In genomic region chr4:38166082-38166481, GRCh38 we compare ENCODE assay signal across 17 cellular contexts.
DNase-seq lines count a peak whose midpoint lies in the region; ATAC-seq, FAIRE-seq and TF ChIP-seq lines count a peak whose summit lies in the region.
"Had no signal": no experiment of that assay in that cellular context is flagged by ENCODE, and none has a peak within 500 bp of the region (broad histone marks: within the 10 kb centered on the region; RNA-seq: fewer than 3 reads in every experiment).

No MANE protein-coding gene starts in this region.

- H3K27me3 ChIP-seq in GM23338 (ENCODE audit: insufficient read depth) (no peaks in the 10 kb centered on the region), K562 (ENCODE audit: control insufficient read depth in 2 of 2, insufficient read depth in 2 of 2, low read length in 2 of 2) (peaks cover 3 to 6% of the 10 kb centered on the region in 2 experiments; a peak in 1 of 5 replicates)
- H3K27me3 ChIP-seq: BLaER1, esophagus muscularis mucosa had no signal

- no peak for FAIRE-seq in K562 (lab: Jason Lieb, UNC)

- H3K27ac Mint-ChIP-seq in GM23338, result no peak overlapping the region
- H3K27ac Mint-ChIP-seq: activated naive CD8-positive, alpha-beta T cell treated with anti-CD3 and anti-CD28 coated beads, Interleukin-2, amount 10 ng/mL, durations not matched to agents 7 days and 5 days; HFFc6; memory B cell had no signal

- H3K27ac ChIP-seq in GM23338 (ENCODE audit: low read depth) (no peak overlapping the region), K562 (ENCODE audit: extremely low read depth, low read depth, low read length) (no peak overlapping the region)
- H3K27ac ChIP-seq: BLaER1, esophagus muscularis mucosa had no signal

- H3K4me2 ChIP-seq in GM23338 (no peak overlapping the region), K562 (ENCODE audit: insufficient read depth, low read length) (no peak overlapping the region)

- peak; percentile 11 to 54; a peak in 2 of 4 replicates for TF ChIP-seq RAD21 in K562 (CRISPR knock-in tag; conservative IDR thresholded peaks at IDR 0.05 in 1 of 2, IDR thresholded peaks at IDR 0.05 in 1 of 2)

- TF ChIP-seq POLR2A in K562 (conservative IDR thresholded peaks at IDR 0.05), result no peak

- H3K9ac ChIP-seq in K562 (ENCODE audit: insufficient read depth in 1 of 2, low read depth in 2 of 2, low read length in 2 of 2), result no peak overlapping the region
- H3K9ac ChIP-seq: BLaER1 had no signal

- CTCF ChIA-PET in K562 (lab: Yijun Ruan, JAX; ENCODE audit: low intra/inter-chr PET ratio), result no interaction called here

- no peak overlapping the region for H2AFZ ChIP-seq in GM23338
- no peak overlapping the region for H2AFZ ChIP-seq in K562 (ENCODE audit: low read depth, low read length)

- no peaks in the 10 kb centered on the region for H3K9me2 ChIP-seq in GM23338 (ENCODE audit: insufficient read depth)

- no peaks in the 10 kb centered on the region for H3F3A ChIP-seq in GM23338 (replicated peaks; ENCODE audit: low read depth)

- H3K9me1 ChIP-seq in K562 (ENCODE audit: control insufficient read depth, insufficient read depth, low read length), result no peaks in the 10 kb centered on the region

- no TSS peak for BruUV-seq in K562 (replicated peaks; lab: Mats Ljungman, UMichigan)

- H3K4me3 ChIP-seq in GM23338, result no peak overlapping the region
- no peak overlapping the region for H3K4me3 ChIP-seq in K562
- H3K4me3 ChIP-seq in foreskin fibroblast (ENCODE audit: low read depth in 1 of 2, low read length in 2 of 2), result no peak overlapping the region
- H3K4me3 ChIP-seq: BLaER1, esophagus muscularis mucosa had no signal

- intact Hi-C loops in K562 (cut with micrococcal nuclease), result loop anchor here (10.0 kb wide), 1 partner anchor 361 kb away; no protein-coding TSS in a partner anchor
- intact Hi-C loops in Right ventricle myocardium inferior (cut with DNase I), result no loop called here

- H4K20me1 ChIP-seq in GM23338 (replicated peaks; ENCODE audit: insufficient read depth) (no peaks in the 10 kb centered on the region), K562 (replicated peaks; ENCODE audit: control insufficient read depth, insufficient read depth, low read length) (no peaks in the 10 kb centered on the region)
- H4K20me1 ChIP-seq: BLaER1 had no signal

- H3K4me3 Mint-ChIP-seq in GM23338, result no peak overlapping the region
- H3K4me3 Mint-ChIP-seq: activated naive CD8-positive, alpha-beta T cell treated with anti-CD3 and anti-CD28 coated beads, Interleukin-2, amount 10 ng/mL, durations not matched to agents 7 days and 5 days; HFFc6; memory B cell had no signal

- POLR2A ChIA-PET in K562 (lab: Yijun Ruan, JAX), result no interaction called here

- TF ChIP-seq EP300 in K562 (IDR thresholded peaks at IDR 0.05; ENCODE audit: low read length), result no peak

- H3K4me1 Mint-ChIP-seq in GM23338, result peaks cover 4% of the 10 kb centered on the region

- H3K4me1 ChIP-seq in GM23338 (ENCODE audit: insufficient read depth) (no peaks in the 10 kb centered on the region), K562 (replicated peaks in 1 of 2; ENCODE audit: control insufficient read depth in 2 of 2, insufficient read depth in 2 of 2, low read length in 2 of 2) (no peaks in the 10 kb centered on the region; a peak in 1 of 5 replicates)

- peaks cover 2% of the 10 kb centered on the region; the same call in 1 of the 2 replicates for H3K9me3 ChIP-seq in K562 (replicated peaks; ENCODE audit: control insufficient read depth, insufficient read depth, low read depth, low read length)

- H3K27me3 Mint-ChIP-seq in GM23338 (ENCODE audit: insufficient read depth, low read depth, poor library complexity), result no peaks in the 10 kb centered on the region
- H3K27me3 Mint-ChIP-seq: activated naive CD8-positive, alpha-beta T cell treated with anti-CD3 and anti-CD28 coated beads, Interleukin-2, amount 10 ng/mL, durations not matched to agents 7 days and 5 days had no signal

- H3K79me2 ChIP-seq in GM23338 (replicated peaks; ENCODE audit: insufficient read depth) (no peaks in the 10 kb centered on the region), K562 (ENCODE audit: control insufficient read depth, insufficient read depth, low read length) (no peaks in the 10 kb centered on the region)

- H3K36me3 ChIP-seq in GM23338 (ENCODE audit: insufficient read depth) (no peaks in the 10 kb centered on the region), K562 (ENCODE audit: control insufficient read depth, insufficient read depth, low read length) (no peaks in the 10 kb centered on the region)
- H3K36me3 ChIP-seq: BLaER1, esophagus muscularis mucosa had no signal

- DNase-seq in GM23338 (ENCODE audit: low spot score), result peak; percentile 48
- DNase-seq in NCI-H69 (lab: John Stamatoyannopoulos, UW), result peak; percentile 3
- no peak for DNase-seq in K562 (ENCODE audit: extremely low read depth in 1 of 4, low spot score in 3 of 4)
- peak; percentile 45 for DNase-seq in mesenteric fat pad (ENCODE audit: low spot score)
- DNase-seq in Right ventricle myocardium inferior (ENCODE audit: missing footprints), result no peak
- DNase-seq in DMS114 treated with DMSO at 0.1 percent for 48 hours (lab: John Stamatoyannopoulos, UW; ENCODE audit: unreplicated experiment), result no peak
- no peak for DNase-seq in foreskin fibroblast
- DNase-seq in effector CD4-positive, alpha-beta T cell, result no peak
- DNase-seq: activated naive CD8-positive, alpha-beta T cell treated with anti-CD3 and anti-CD28 coated beads, Interleukin-2, amount 10 ng/mL, durations not matched to agents 7 days and 5 days; cerebellar nuclear complex; HFFc6; NCI-H1417 treated with DMSO at 0.1 percent for 48 hours; Right ventricle myocardium superior; stimulated activated naive CD8-positive, alpha-beta T cell treated with anti-CD3 and anti-CD28 coated beads, Interleukin-15, Interleukin-2, amounts not matched to agents 100 U/mL and 50 U/mL, for 24 hours had no signal

- 10% methylated on average over 6 of the region's 6 CpGs for WGBS in K562 (ENCODE audit: insufficient coverage, low coverage, missing lambda C conversion rate)

- H3K9me3 Mint-ChIP-seq in GM23338, result peaks cover 16% of the 10 kb centered on the region

- ATAC-seq in GM23338, result peak; percentile 60; the same call in 2 of the 3 replicates
- ATAC-seq in K562, result no peak
- ATAC-seq in Right ventricle myocardium inferior, result no peak
- ATAC-seq: stimulated activated naive CD8-positive, alpha-beta T cell treated with anti-CD3 and anti-CD28 coated beads, Interleukin-15, Interleukin-2, amounts not matched to agents 100 U/mL and 50 U/mL, for 24 hours had no signal

- in situ Hi-C loops in K562 (cut with MboI), result no loop called here

- peak; percentile 44 to 79 for TF ChIP-seq CTCF in GM23338 (conservative IDR thresholded peaks at IDR 0.05; ENCODE audit: low read depth in 2 of 2)
- TF ChIP-seq CTCF in K562 (IDR thresholded peaks at IDR 0.05 in 2 of 3, conservative IDR thresholded peaks at IDR 0.05 in 1 of 3; ENCODE audit: insufficient read depth in 2 of 3, low read depth in 1 of 3, low read length in 3 of 3), result peak in 1 of 3 experiments; percentile 7; a peak in 1 of 6 replicates
- no peak for TF ChIP-seq CTCF in foreskin fibroblast (IDR thresholded peaks at IDR 0.05; ENCODE audit: low read depth, low read length)

- no peaks in the 10 kb centered on the region for H3K36me3 Mint-ChIP-seq in GM23338 (ENCODE audit: low read depth)
- H3K36me3 Mint-ChIP-seq: memory B cell had no signal

TF ChIP-seq in GM23338, 12 proteins besides CTCF, POLR2A, EP300 and RAD21 (continues in another document):
- TF ChIP-seq ZNF331 (CRISPR knock-in tag; IDR thresholded peaks at IDR 0.05; ENCODE audit: low read depth) (no peak), STAT1 (IDR thresholded peaks at IDR 0.05; ENCODE audit: unreplicated experiment) (no peak), NANOG (IDR thresholded peaks at IDR 0.05; ENCODE audit: borderline replicate concordance) (no peak)

TF ChIP-seq in K562, 482 proteins besides CTCF, POLR2A, EP300 and RAD21:
- TF ChIP-seq, protein P1, sequence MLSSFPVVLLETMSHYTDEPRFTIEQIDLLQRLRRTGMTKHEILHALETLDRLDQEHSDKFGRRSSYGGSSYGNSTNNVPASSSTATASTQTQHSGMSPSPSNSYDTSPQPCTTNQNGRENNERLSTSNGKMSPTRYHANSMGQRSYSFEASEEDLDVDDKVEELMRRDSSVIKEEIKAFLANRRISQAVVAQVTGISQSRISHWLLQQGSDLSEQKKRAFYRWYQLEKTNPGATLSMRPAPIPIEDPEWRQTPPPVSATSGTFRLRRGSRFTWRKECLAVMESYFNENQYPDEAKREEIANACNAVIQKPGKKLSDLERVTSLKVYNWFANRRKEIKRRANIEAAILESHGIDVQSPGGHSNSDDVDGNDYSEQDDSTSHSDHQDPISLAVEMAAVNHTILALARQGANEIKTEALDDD (IDR thresholded peaks at IDR 0.05), result peak; percentile 41; the same call in 1 of the 2 replicates
- no peak for TF ChIP-seq NR2C1 (IDR thresholded peaks at IDR 0.05)
- peak; percentile 67 for TF ChIP-seq NR2C1 (tag; IDR thresholded peaks at IDR 0.05)
- no peak for TF ChIP-seq PHB2 (IDR thresholded peaks at IDR 0.05; ENCODE audit: low read depth)
- TF ChIP-seq NR2C2 (CRISPR knock-in tag; IDR thresholded peaks at IDR 0.05), result no peak
- TF ChIP-seq NR2C2 (tag; IDR thresholded peaks at IDR 0.05), result peak; percentile 70

Comparison
In these comparisons a context has a peak if more than half of its experiments do, and no peak if none do; other contexts are left out.
1. DNase-seq: peak in GM23338 (single experiment), NCI-H69 (single experiment) and mesenteric fat pad (single experiment); none in K562 (0 of 4), Right ventricle myocardium inferior (single experiment), DMS114 treated with DMSO at 0.1 percent for 48 hours (single experiment), foreskin fibroblast (0 of 2) and effector CD4-positive, alpha-beta T cell (single experiment).